Comparison of ENCODE assay signal across 8 cellular contexts in genomic region chr2:17752892-17753802, GRCh38. TPM values are rescaled to one million over a fixed set of nuclear protein-coding genes. Genes with fewer than 3 reads are reported as not detected.
DNase-seq lines count a peak whose midpoint lies in the region; ATAC-seq and TF ChIP-seq lines count a peak whose summit lies in the region.

No MANE protein-coding gene starts in this region.

- H3K4me1 ChIP-seq in fibroblast of lung (ENCODE audit: control insufficient read depth, extremely low read depth, insufficient read depth, low read length), result peaks cover 6% of the 10 kb centered on the region

- peak overlapping the region; percentile 83 for H2AFZ ChIP-seq in fibroblast of lung (ENCODE audit: low read length)

- no peaks in the 10 kb centered on the region for H3K9me3 ChIP-seq in fibroblast of lung (ENCODE audit: control insufficient read depth, insufficient read depth, low read depth, low read length)

- H3K4me1 Mint-ChIP-seq in activated T-cell treated with anti-CD3 and anti-CD28 coated beads, Interleukin-2, amount 50 U/mL, for 24 hours (ENCODE audit: low read depth), result peaks cover 33% of the 10 kb centered on the region
- peaks cover 41% of the 10 kb centered on the region for H3K4me1 Mint-ChIP-seq in nephron
- H3K4me1 Mint-ChIP-seq in type B pancreatic cell (ENCODE audit: unreplicated experiment), result peaks cover 24% of the 10 kb centered on the region

- H3K4me3 Mint-ChIP-seq in activated T-cell treated with anti-CD3 and anti-CD28 coated beads, Interleukin-2, amount 50 U/mL, for 24 hours, result peak overlapping the region; percentile 98
- peak overlapping the region; percentile 85 to 92 (median 90) for H3K4me3 Mint-ChIP-seq in nephron
- peak overlapping the region; percentile 90 for H3K4me3 Mint-ChIP-seq in type B pancreatic cell

- POLR2A ChIA-PET in BJ (lab: Charles Lee), result interaction anchor here (0.7 kb wide), 1 partner anchor 35 kb away, joined by 6 read pairs; no protein-coding TSS in a partner anchor

- peak overlapping the region; percentile 99 for H3K27ac Mint-ChIP-seq in activated T-cell treated with anti-CD3 and anti-CD28 coated beads, Interleukin-2, amount 50 U/mL, for 24 hours
- H3K27ac Mint-ChIP-seq in nephron, result peak overlapping the region; percentile 86 to 93 (median 92)
- H3K27ac Mint-ChIP-seq in type B pancreatic cell, result peak overlapping the region; percentile 88

- peak overlapping the region; percentile 94 for H3K9ac ChIP-seq in fibroblast of lung (ENCODE audit: insufficient read depth, low read length)

- no peaks in the 10 kb centered on the region for H4K20me1 ChIP-seq in fibroblast of lung (ENCODE audit: control insufficient read depth, extremely low read depth, insufficient read depth, low read length)

- H3K27me3 ChIP-seq in BJ (ENCODE audit: control insufficient read depth, insufficient read depth, low read length), result no peaks in the 10 kb centered on the region
- H3K27me3 ChIP-seq in fibroblast of lung (ENCODE audit: control insufficient read depth, insufficient read depth, low read length), result no peaks in the 10 kb centered on the region

- peak; percentile 63 for TF ChIP-seq POLR2A in GM18505 (IDR thresholded peaks at IDR 0.05; ENCODE audit: borderline replicate concordance, extremely low read depth, insufficient read depth, insufficient read length)

- peak overlapping the region; percentile 92 for H3K27ac ChIP-seq in fibroblast of lung (ENCODE audit: insufficient read depth, low read length)

- peaks cover 74% of the 10 kb centered on the region for H3K79me2 ChIP-seq in fibroblast of lung (ENCODE audit: control insufficient read depth, insufficient read depth, low read length)

- CTCF ChIA-PET in BJ (lab: Yijun Ruan, JAX), result interaction anchor here (0.7 to 1.5 kb wide), 2 partner anchors 15 to 19 kb away, joined by 3 read pairs; no protein-coding TSS in a partner anchor

- TF ChIP-seq CTCF in BJ (IDR thresholded peaks at IDR 0.05; ENCODE audit: insufficient read depth, low read depth, low read length) (no peak), fibroblast of lung (conservative IDR thresholded peaks at IDR 0.05 in 1 of 2, IDR thresholded peaks at IDR 0.05 in 1 of 2; ENCODE audit: low read depth in 1 of 2, low read length in 2 of 2) (no peak), nephron (IDR thresholded peaks at IDR 0.05; ENCODE audit: unreplicated experiment in 3 of 3) (no peak), type B pancreatic cell (conservative IDR thresholded peaks at IDR 0.05) (no peak)

- H3K36me3 Mint-ChIP-seq in activated T-cell treated with anti-CD3 and anti-CD28 coated beads, Interleukin-2, amount 50 U/mL, for 24 hours (ENCODE audit: low read depth), result peaks cover 22% of the 10 kb centered on the region
- H3K36me3 Mint-ChIP-seq in nephron (ENCODE audit: low read depth) (no peaks in the 10 kb centered on the region), type B pancreatic cell (peaks cover 5% of the 10 kb centered on the region)

- ATAC-seq in GM18505 (IDR thresholded peaks at IDR 0.05; ENCODE audit: unreplicated experiment) (peak; percentile 33), HG02870 (IDR thresholded peaks at IDR 0.05; ENCODE audit: unreplicated experiment) (peak; percentile 28)

- H3K9me3 Mint-ChIP-seq in activated T-cell treated with anti-CD3 and anti-CD28 coated beads, Interleukin-2, amount 50 U/mL, for 24 hours, result no peaks in the 10 kb centered on the region
- H3K9me3 Mint-ChIP-seq in nephron, result no peaks in the 10 kb centered on the region
- no peaks in the 10 kb centered on the region for H3K9me3 Mint-ChIP-seq in type B pancreatic cell

- H3K4me2 ChIP-seq in fibroblast of lung (ENCODE audit: extremely low read depth, insufficient read depth, low read length), result peak overlapping the region; percentile 80

- no peaks in the 10 kb centered on the region for H3K27me3 Mint-ChIP-seq in activated T-cell treated with anti-CD3 and anti-CD28 coated beads, Interleukin-2, amount 50 U/mL, for 24 hours
- H3K27me3 Mint-ChIP-seq in nephron (ENCODE audit: low read depth) (no peaks in the 10 kb centered on the region), type B pancreatic cell (no peaks in the 10 kb centered on the region)

- H3K36me3 ChIP-seq in BJ (ENCODE audit: control insufficient read depth, insufficient read depth, low read length), result no peaks in the 10 kb centered on the region
- H3K36me3 ChIP-seq in fibroblast of lung (ENCODE audit: control insufficient read depth, insufficient read depth, low read length), result peaks cover 3% of the 10 kb centered on the region

- H3K4me3 ChIP-seq in BJ (ENCODE audit: low read depth, low read length), result peak overlapping the region; percentile 97
- peak overlapping the region; percentile 77 to 90 (median 88) for H3K4me3 ChIP-seq in fibroblast of lung (replicated peaks in 1 of 4; ENCODE audit: control extremely low read depth in 1 of 4, insufficient read depth in 1 of 4, low read depth in 3 of 4, low read length in 4 of 4)

- DNase-seq in BJ (ENCODE audit: low read depth) (no peak), NCI-H2107 (lab: John Stamatoyannopoulos, UW) (peak; percentile 8), fibroblast of lung (ENCODE audit: low read depth in 2 of 2) (peak; percentile 27 to 52), type B pancreatic cell (ENCODE audit: extremely low spot score, unreplicated experiment) (peak; percentile 70)
- DNase-seq in activated T-cell treated with anti-CD3 and anti-CD28 coated beads, Interleukin-2, amount 50 U/mL, for 24 hours, result no peak

RNA-seq across cellular contexts. Expression of gene SMC6, which starts 0.5 kb away (rescaled TPM):
- polyA plus RNA-seq in BJ (2011; rRNA removed), result 5.2 and 9.1 TPM in 2 replicates
- polyA minus RNA-seq in BJ (2011; rRNA and poly(A)+ RNA removed), result 3.5 and 5.2 TPM in 2 replicates
- 21.8 and 22.8 TPM in 2 replicates for total RNA-seq in fibroblast of lung
- polyA plus RNA-seq in fibroblast of lung, result 12.7 and 17.9 TPM in 2 replicates
- 12.1 and 14.4 TPM in 2 replicates for polyA plus RNA-seq in fibroblast of lung (2012)
- 1.4 and 3.2 TPM in 2 replicates for polyA minus RNA-seq in fibroblast of lung (ENCODE audit: low replicate concordance)
- 16.7 and 30.5 TPM in 2 replicates for total RNA-seq in type B pancreatic cell (ENCODE audit: low replicate concordance)

RNA-seq across cellular contexts. Expression of gene GEN1, which starts 0.8 kb away (rescaled TPM):
- polyA plus RNA-seq in BJ (2011; rRNA removed), result 7.6 and 13.4 TPM in 2 replicates
- 11.1 and 15.0 TPM in 2 replicates for polyA minus RNA-seq in BJ (2011; rRNA and poly(A)+ RNA removed)
- 2.8 and 5.0 TPM in 2 replicates for total RNA-seq in fibroblast of lung
- polyA plus RNA-seq in fibroblast of lung, result 5.6 and 8.7 TPM in 2 replicates
- polyA plus RNA-seq in fibroblast of lung (2012), result 2.5 and 3.9 TPM in 2 replicates
- polyA minus RNA-seq in fibroblast of lung (ENCODE audit: low replicate concordance), result 0.24 and 2.3 TPM in 2 replicates
- 14.6 and 21.9 TPM in 2 replicates for total RNA-seq in type B pancreatic cell (ENCODE audit: low replicate concordance)

Comparison
In these comparisons a context has a peak if more than half of its experiments do, and no peak if none do; other contexts are left out.
1. DNase-seq: peak in NCI-H2107 (single experiment), fibroblast of lung (2 of 2) and type B pancreatic cell (single experiment); none in BJ (single experiment) and activated T-cell treated with anti-CD3 and anti-CD28 coated beads, Interleukin-2, amount 50 U/mL, for 24 hours (single experiment).
2. Peak in every context shown above with its lines, with median percentiles within 50 percentile points of each other: H3K27ac Mint-ChIP-seq and H3K4me3 Mint-ChIP-seq.